1 cellular context compared by ENCODE assay signal in the genomic region with DNA sequence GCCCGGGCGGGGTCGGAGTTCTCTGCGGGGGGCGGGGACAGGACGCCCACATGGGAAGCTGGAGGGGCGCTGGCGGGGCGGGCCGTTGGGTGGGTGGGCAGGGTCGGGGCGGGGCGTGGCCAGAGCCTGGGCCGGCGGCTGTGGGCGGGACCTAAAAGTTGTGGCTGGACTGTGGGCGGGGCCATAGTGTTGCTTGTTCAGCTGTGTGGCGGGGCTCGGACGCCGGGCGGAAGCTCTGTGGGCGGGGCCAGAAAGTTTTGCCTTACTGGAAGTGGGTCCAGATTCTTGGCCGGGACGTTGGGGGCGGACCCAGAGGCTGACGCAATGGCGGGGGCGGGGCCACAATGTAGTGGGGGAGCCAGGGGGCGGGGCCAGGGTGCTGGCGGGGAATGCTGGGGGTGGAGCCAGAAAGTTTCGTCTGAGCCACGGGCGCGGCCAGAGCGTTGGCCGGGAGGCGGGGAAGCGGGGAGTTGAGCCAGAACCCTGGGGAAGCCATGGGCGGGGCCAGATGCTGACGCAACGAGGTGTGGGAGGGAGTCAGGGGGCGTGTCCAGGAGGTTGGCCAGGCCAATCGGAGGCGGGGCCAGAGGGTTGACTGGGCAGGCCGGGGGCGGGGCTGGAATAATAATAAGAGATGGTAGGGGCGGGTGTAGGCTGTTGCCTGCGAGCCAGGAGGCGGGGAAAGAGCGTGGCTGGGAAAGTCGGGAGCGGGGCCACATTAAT.
TF ChIP-seq lines count a peak whose summit lies in the region.

No MANE protein-coding gene starts in this region.

TF ChIP-seq in HepG2, 621 proteins besides CTCF, POLR2A, EP300 and RAD21 (continues in another document):
- TF ChIP-seq ZMYM4 (CRISPR knock-in tag; IDR thresholded peaks at IDR 0.05) (no peak), ZNF235 (CRISPR knock-in tag; IDR thresholded peaks at IDR 0.05; ENCODE audit: borderline replicate concordance) (no peak), ZNF749 (CRISPR knock-in tag; IDR thresholded peaks at IDR 0.05; ENCODE audit: borderline replicate concordance) (no peak), HIVEP1 (CRISPR knock-in tag; IDR thresholded peaks at IDR 0.05) (peak; percentile 75; the same call in 1 of the 2 replicates), JDP2 (CRISPR knock-in tag; IDR thresholded peaks at IDR 0.05; ENCODE audit: borderline replicate concordance) (no peak), SMAD3 (CRISPR knock-in tag; IDR thresholded peaks at IDR 0.05) (no peak), DR1 (CRISPR knock-in tag; IDR thresholded peaks at IDR 0.05) (peak; percentile 28; the same call in 1 of the 2 replicates), CREB1 (IDR thresholded peaks at IDR 0.05) (peak; percentile 71), CREB1 (CRISPR knock-in tag; IDR thresholded peaks at IDR 0.05) (no peak; the same call in 1 of the 2 replicates), DMAP1 (CRISPR knock-in tag; IDR thresholded peaks at IDR 0.05) (0 out of 2 replicates have a peak, but pooled peaks have one; percentile 6), CEBPG (CRISPR knock-in tag; IDR thresholded peaks at IDR 0.05) (peak; percentile 88), PAF1 (CRISPR knock-in tag; IDR thresholded peaks at IDR 0.05) (no peak), PHF20 (CRISPR knock-in tag; IDR thresholded peaks at IDR 0.05) (0 out of 2 replicates have a peak, but pooled peaks have one; percentile 10), MTF1 (CRISPR knock-in tag; IDR thresholded peaks at IDR 0.05) (no peak), ZBTB42 (CRISPR knock-in tag; IDR thresholded peaks at IDR 0.05) (no peak), DNMT1 (CRISPR knock-in tag; IDR thresholded peaks at IDR 0.05) (no peak), ZNF577 (CRISPR knock-in tag; IDR thresholded peaks at IDR 0.05; ENCODE audit: borderline replicate concordance, low read depth) (no peak), SCMH1 (CRISPR knock-in tag; IDR thresholded peaks at IDR 0.05; ENCODE audit: borderline replicate concordance) (no peak), KDM5B (CRISPR knock-in tag; IDR thresholded peaks at IDR 0.05; ENCODE audit: borderline replicate concordance) (no peak), PITX1 (CRISPR knock-in tag; IDR thresholded peaks at IDR 0.05) (no peak), SSRP1 (CRISPR knock-in tag; IDR thresholded peaks at IDR 0.05) (no peak), MXD4 (CRISPR knock-in tag; IDR thresholded peaks at IDR 0.05) (no peak), MAZ (IDR thresholded peaks at IDR 0.05; ENCODE audit: borderline replicate concordance, low read depth, low read length) (peak; percentile 50; the same call in 1 of the 2 replicates), MAZ (CRISPR knock-in tag; IDR thresholded peaks at IDR 0.05; ENCODE audit: low read depth) (no peak), HNRNPK (IDR thresholded peaks at IDR 0.05; ENCODE audit: low read depth, low read length, poor library complexity, severe bottlenecking) (peak; percentile 83), ZNF747 (CRISPR knock-in tag; IDR thresholded peaks at IDR 0.05; ENCODE audit: borderline replicate concordance) (0 out of 2 replicates have a peak, but pooled peaks have one; percentile 40), ZNF382 (CRISPR knock-in tag; IDR thresholded peaks at IDR 0.05; ENCODE audit: borderline replicate concordance) (no peak), HNRNPLL (IDR thresholded peaks at IDR 0.05; ENCODE audit: low read depth, low read length, poor library complexity, severe bottlenecking) (peak; percentile 56), ATF7 (IDR thresholded peaks at IDR 0.05) (0 out of 2 replicates have a peak, but pooled peaks have one; percentile 11), ATF7 (CRISPR knock-in tag; IDR thresholded peaks at IDR 0.05) (no peak), RBFOX2 (IDR thresholded peaks at IDR 0.05; ENCODE audit: low read depth, low read length) (peak; percentile 46; the same call in 1 of the 2 replicates)
- TF ChIP-seq, protein P1, sequence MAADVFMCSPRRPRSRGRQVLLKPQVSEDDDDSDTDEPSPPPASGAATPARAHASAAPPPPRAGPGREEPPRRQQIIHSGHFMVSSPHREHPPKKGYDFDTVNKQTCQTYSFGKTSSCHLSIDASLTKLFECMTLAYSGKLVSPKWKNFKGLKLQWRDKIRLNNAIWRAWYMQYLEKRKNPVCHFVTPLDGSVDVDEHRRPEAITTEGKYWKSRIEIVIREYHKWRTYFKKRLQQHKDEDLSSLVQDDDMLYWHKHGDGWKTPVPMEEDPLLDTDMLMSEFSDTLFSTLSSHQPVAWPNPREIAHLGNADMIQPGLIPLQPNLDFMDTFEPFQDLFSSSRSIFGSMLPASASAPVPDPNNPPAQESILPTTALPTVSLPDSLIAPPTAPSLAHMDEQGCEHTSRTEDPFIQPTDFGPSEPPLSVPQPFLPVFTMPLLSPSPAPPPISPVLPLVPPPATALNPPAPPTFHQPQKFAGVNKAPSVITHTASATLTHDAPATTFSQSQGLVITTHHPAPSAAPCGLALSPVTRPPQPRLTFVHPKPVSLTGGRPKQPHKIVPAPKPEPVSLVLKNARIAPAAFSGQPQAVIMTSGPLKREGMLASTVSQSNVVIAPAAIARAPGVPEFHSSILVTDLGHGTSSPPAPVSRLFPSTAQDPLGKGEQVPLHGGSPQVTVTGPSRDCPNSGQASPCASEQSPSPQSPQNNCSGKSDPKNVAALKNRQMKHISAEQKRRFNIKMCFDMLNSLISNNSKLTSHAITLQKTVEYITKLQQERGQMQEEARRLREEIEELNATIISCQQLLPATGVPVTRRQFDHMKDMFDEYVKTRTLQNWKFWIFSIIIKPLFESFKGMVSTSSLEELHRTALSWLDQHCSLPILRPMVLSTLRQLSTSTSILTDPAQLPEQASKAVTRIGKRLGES (CRISPR knock-in tag; IDR thresholded peaks at IDR 0.05; ENCODE audit: borderline replicate concordance) = no peak
- TF ChIP-seq, protein P2, sequence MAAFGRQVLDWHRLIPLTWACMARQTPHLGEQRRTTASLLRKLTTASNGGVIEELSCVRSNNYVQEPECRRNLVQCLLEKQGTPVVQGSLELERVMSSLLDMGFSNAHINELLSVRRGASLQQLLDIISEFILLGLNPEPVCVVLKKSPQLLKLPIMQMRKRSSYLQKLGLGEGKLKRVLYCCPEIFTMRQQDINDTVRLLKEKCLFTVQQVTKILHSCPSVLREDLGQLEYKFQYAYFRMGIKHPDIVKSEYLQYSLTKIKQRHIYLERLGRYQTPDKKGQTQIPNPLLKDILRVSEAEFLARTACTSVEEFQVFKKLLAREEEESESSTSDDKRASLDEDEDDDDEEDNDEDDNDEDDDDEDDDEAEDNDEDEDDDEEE (CRISPR knock-in tag; IDR thresholded peaks at IDR 0.05) = no peak
- TF ChIP-seq, protein P3, sequence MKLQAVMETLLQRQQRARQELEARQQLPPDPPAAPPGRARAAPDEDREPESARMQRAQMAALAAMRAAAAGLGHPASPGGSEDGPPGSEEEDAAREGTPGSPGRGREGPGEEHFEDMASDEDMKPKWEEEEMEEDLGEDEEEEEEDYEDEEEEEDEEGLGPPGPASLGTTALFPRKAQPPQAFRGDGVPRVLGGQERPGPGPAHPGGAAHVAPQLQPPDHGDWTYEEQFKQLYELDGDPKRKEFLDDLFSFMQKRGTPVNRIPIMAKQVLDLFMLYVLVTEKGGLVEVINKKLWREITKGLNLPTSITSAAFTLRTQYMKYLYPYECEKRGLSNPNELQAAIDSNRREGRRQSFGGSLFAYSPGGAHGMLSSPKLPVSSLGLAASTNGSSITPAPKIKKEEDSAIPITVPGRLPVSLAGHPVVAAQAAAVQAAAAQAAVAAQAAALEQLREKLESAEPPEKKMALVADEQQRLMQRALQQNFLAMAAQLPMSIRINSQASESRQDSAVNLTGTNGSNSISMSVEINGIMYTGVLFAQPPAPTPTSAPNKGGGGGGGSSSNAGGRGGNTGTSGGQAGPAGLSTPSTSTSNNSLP (IDR thresholded peaks at IDR 0.05; ENCODE audit: low read depth, low read length) = peak; percentile 24; the same call in 1 of the 2 replicates
- TF ChIP-seq, protein P4, sequence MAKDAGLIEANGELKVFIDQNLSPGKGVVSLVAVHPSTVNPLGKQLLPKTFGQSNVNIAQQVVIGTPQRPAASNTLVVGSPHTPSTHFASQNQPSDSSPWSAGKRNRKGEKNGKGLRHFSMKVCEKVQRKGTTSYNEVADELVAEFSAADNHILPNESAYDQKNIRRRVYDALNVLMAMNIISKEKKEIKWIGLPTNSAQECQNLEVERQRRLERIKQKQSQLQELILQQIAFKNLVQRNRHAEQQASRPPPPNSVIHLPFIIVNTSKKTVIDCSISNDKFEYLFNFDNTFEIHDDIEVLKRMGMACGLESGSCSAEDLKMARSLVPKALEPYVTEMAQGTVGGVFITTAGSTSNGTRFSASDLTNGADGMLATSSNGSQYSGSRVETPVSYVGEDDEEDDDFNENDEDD (CRISPR knock-in tag; IDR thresholded peaks at IDR 0.05; ENCODE audit: borderline replicate concordance) = 0 out of 2 replicates have a peak, but pooled peaks have one; percentile 3
- TF ChIP-seq, protein P5, sequence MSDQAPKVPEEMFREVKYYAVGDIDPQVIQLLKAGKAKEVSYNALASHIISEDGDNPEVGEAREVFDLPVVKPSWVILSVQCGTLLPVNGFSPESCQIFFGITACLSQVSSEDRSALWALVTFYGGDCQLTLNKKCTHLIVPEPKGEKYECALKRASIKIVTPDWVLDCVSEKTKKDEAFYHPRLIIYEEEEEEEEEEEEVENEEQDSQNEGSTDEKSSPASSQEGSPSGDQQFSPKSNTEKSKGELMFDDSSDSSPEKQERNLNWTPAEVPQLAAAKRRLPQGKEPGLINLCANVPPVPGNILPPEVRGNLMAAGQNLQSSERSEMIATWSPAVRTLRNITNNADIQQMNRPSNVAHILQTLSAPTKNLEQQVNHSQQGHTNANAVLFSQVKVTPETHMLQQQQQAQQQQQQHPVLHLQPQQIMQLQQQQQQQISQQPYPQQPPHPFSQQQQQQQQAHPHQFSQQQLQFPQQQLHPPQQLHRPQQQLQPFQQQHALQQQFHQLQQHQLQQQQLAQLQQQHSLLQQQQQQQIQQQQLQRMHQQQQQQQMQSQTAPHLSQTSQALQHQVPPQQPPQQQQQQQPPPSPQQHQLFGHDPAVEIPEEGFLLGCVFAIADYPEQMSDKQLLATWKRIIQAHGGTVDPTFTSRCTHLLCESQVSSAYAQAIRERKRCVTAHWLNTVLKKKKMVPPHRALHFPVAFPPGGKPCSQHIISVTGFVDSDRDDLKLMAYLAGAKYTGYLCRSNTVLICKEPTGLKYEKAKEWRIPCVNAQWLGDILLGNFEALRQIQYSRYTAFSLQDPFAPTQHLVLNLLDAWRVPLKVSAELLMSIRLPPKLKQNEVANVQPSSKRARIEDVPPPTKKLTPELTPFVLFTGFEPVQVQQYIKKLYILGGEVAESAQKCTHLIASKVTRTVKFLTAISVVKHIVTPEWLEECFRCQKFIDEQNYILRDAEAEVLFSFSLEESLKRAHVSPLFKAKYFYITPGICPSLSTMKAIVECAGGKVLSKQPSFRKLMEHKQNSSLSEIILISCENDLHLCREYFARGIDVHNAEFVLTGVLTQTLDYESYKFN (CRISPR knock-in tag; conservative IDR thresholded peaks at IDR 0.05) = peak; percentile 46
- TF ChIP-seq, protein P6, sequence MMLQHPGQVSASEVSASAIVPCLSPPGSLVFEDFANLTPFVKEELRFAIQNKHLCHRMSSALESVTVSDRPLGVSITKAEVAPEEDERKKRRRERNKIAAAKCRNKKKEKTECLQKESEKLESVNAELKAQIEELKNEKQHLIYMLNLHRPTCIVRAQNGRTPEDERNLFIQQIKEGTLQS (CRISPR knock-in tag; IDR thresholded peaks at IDR 0.05) = peak; percentile 90
- TF ChIP-seq, protein P7, sequence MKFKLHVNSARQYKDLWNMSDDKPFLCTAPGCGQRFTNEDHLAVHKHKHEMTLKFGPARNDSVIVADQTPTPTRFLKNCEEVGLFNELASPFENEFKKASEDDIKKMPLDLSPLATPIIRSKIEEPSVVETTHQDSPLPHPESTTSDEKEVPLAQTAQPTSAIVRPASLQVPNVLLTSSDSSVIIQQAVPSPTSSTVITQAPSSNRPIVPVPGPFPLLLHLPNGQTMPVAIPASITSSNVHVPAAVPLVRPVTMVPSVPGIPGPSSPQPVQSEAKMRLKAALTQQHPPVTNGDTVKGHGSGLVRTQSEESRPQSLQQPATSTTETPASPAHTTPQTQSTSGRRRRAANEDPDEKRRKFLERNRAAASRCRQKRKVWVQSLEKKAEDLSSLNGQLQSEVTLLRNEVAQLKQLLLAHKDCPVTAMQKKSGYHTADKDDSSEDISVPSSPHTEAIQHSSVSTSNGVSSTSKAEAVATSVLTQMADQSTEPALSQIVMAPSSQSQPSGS (CRISPR knock-in tag; IDR thresholded peaks at IDR 0.05) = 0 out of 2 replicates have a peak, but pooled peaks have one; percentile 11
- TF ChIP-seq, protein P8, sequence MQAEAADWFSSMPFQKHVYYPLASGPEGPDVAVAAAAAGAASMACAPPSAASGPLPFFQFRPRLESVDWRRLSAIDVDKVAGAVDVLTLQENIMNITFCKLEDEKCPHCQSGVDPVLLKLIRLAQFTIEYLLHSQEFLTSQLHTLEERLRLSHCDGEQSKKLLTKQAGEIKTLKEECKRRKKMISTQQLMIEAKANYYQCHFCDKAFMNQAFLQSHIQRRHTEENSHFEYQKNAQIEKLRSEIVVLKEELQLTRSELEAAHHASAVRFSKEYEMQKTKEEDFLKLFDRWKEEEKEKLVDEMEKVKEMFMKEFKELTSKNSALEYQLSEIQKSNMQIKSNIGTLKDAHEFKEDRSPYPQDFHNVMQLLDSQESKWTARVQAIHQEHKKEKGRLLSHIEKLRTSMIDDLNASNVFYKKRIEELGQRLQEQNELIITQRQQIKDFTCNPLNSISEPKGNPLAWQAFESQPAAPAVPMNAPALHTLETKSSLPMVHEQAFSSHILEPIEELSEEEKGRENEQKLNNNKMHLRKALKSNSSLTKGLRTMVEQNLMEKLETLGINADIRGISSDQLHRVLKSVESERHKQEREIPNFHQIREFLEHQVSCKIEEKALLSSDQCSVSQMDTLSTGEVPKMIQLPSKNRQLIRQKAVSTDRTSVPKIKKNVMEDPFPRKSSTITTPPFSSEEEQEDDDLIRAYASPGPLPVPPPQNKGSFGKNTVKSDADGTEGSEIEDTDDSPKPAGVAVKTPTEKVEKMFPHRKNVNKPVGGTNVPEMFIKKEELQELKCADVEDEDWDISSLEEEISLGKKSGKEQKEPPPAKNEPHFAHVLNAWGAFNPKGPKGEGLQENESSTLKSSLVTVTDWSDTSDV (CRISPR knock-in tag; IDR thresholded peaks at IDR 0.05) = no peak
- TF ChIP-seq, protein P9, sequence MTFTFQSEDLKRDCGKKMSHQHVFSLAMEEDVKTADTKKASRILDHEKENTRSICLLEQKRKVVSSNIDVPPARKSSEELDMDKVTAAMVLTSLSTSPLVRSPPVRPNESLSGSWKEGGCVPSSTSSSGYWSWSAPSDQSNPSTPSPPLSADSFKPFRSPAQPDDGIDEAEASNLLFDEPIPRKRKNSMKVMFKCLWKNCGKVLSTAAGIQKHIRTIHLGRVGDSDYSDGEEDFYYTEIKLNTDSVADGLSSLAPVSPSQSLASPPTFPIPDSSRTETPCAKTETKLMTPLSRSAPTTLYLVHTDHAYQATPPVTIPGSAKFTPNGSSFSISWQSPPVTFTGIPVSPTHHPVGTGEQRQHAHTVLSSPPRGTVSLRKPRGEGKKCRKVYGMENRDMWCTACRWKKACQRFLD (CRISPR knock-in tag; IDR thresholded peaks at IDR 0.05; ENCODE audit: borderline replicate concordance) = no peak
- TF ChIP-seq, protein P10, sequence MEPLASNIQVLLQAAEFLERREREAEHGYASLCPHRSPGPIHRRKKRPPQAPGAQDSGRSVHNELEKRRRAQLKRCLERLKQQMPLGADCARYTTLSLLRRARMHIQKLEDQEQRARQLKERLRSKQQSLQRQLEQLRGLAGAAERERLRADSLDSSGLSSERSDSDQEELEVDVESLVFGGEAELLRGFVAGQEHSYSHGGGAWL (CRISPR knock-in tag; IDR thresholded peaks at IDR 0.05) = 0 out of 2 replicates have a peak, but pooled peaks have one; percentile 6
